8 cellular contexts compared by ENCODE assay signal in genomic region chr3:186425788-186426730, GRCh38.
DNase-seq lines count a peak whose midpoint lies in the region; ATAC-seq and TF ChIP-seq lines count a peak whose summit lies in the region.

No MANE protein-coding gene starts in this region.

- H3K4me2 ChIP-seq in fibroblast of lung (ENCODE audit: extremely low read depth, insufficient read depth, low read length), result no peak overlapping the region

- H3K79me2 ChIP-seq in fibroblast of lung (ENCODE audit: control insufficient read depth, insufficient read depth, low read length), result no peaks in the 10 kb centered on the region

- H3K9me3 Mint-ChIP-seq in stimulated activated memory B cell treated with anti-CD40 and anti-IgM and Interleukin-4, amounts not matched to agents 10 μg/mL and 1 μg/mL and 100 μg/mL, for 72 hours, result no peaks in the 10 kb centered on the region

- peaks cover 29% of the 10 kb centered on the region for H3K4me1 Mint-ChIP-seq in stimulated activated memory B cell treated with anti-CD40 and anti-IgM and Interleukin-4, amounts not matched to agents 10 μg/mL and 1 μg/mL and 100 μg/mL, for 72 hours

- H3K27ac Mint-ChIP-seq in stimulated activated memory B cell treated with anti-CD40 and anti-IgM and Interleukin-4, amounts not matched to agents 10 μg/mL and 1 μg/mL and 100 μg/mL, for 72 hours, result no peak overlapping the region

- no peak overlapping the region for H2AFZ ChIP-seq in fibroblast of lung (ENCODE audit: low read length)

- DNase-seq in NT2/D1 (ENCODE audit: low read depth, low spot score) (peak; percentile 30), fibroblast of lung (ENCODE audit: low read depth in 2 of 2) (peak; percentile 84 to 94)
- no peak for DNase-seq in central memory CD4-positive, alpha-beta T cell
- DNase-seq in stimulated activated CD4-positive, alpha-beta T cell treated with anti-CD3 and anti-CD28 coated beads, Interleukin-12 subunit alpha, Interleukin-12 subunit beta, amount 100 ng/mL, for 4 hours, result no peak
- DNase-seq in activated naive CD4-positive, alpha-beta T cell treated with Interleukin-2 at 50 U/mL for 16 hours, result no peak

- H3K4me1 ChIP-seq in NT2/D1 (ENCODE audit: insufficient read depth, insufficient read length), result peaks cover 7% of the 10 kb centered on the region
- H3K4me1 ChIP-seq in fibroblast of lung (ENCODE audit: control insufficient read depth, extremely low read depth, insufficient read depth, low read length), result peaks cover 19% of the 10 kb centered on the region

- no peaks in the 10 kb centered on the region for H3K36me3 ChIP-seq in NT2/D1 (ENCODE audit: insufficient read depth, insufficient read length, low read length)
- no peaks in the 10 kb centered on the region for H3K36me3 ChIP-seq in fibroblast of lung (ENCODE audit: control insufficient read depth, insufficient read depth, low read length)

- peak; percentile 65 to 66 for TF ChIP-seq CTCF in fibroblast of lung (conservative IDR thresholded peaks at IDR 0.05 in 1 of 2, IDR thresholded peaks at IDR 0.05 in 1 of 2; ENCODE audit: low read depth in 1 of 2, low read length in 2 of 2)

- H3K4me3 Mint-ChIP-seq in stimulated activated memory B cell treated with anti-CD40 and anti-IgM and Interleukin-4, amounts not matched to agents 10 μg/mL and 1 μg/mL and 100 μg/mL, for 72 hours, result peak overlapping the region; percentile 30

- peak overlapping the region; percentile 46 for H3K27ac ChIP-seq in fibroblast of lung (ENCODE audit: insufficient read depth, low read length)

- no peaks in the 10 kb centered on the region for H3K27me3 Mint-ChIP-seq in stimulated activated memory B cell treated with anti-CD40 and anti-IgM and Interleukin-4, amounts not matched to agents 10 μg/mL and 1 μg/mL and 100 μg/mL, for 72 hours

- H3K4me3 ChIP-seq in NT2/D1 (ENCODE audit: insufficient read length, low read depth) (no peak overlapping the region), fibroblast of lung (replicated peaks in 1 of 4; ENCODE audit: control extremely low read depth in 1 of 4, insufficient read depth in 1 of 4, low read depth in 3 of 4, low read length in 4 of 4) (no peak overlapping the region)

- H3K9me3 ChIP-seq in NT2/D1 (ENCODE audit: insufficient read depth, low read length) (no peaks in the 10 kb centered on the region), fibroblast of lung (ENCODE audit: control insufficient read depth, insufficient read depth, low read depth, low read length) (no peaks in the 10 kb centered on the region)

- no peak overlapping the region for H3K9ac ChIP-seq in NT2/D1 (ENCODE audit: insufficient read length, low read depth)
- no peak overlapping the region for H3K9ac ChIP-seq in fibroblast of lung (ENCODE audit: insufficient read depth, low read length)

- peak; percentile 54 for ATAC-seq in GM21529 (IDR thresholded peaks at IDR 0.05; ENCODE audit: unreplicated experiment)
- peak; percentile 61 for ATAC-seq in stimulated activated memory B cell treated with anti-CD40 and anti-IgM and Interleukin-4, amounts not matched to agents 10 μg/mL and 1 μg/mL and 100 μg/mL, for 72 hours
- no peak for ATAC-seq in GM21576 (IDR thresholded peaks at IDR 0.05; ENCODE audit: unreplicated experiment)

- H4K20me1 ChIP-seq in fibroblast of lung (ENCODE audit: control insufficient read depth, extremely low read depth, insufficient read depth, low read length), result no peaks in the 10 kb centered on the region

- no peaks in the 10 kb centered on the region for H3K36me3 Mint-ChIP-seq in stimulated activated memory B cell treated with anti-CD40 and anti-IgM and Interleukin-4, amounts not matched to agents 10 μg/mL and 1 μg/mL and 100 μg/mL, for 72 hours

- no peaks in the 10 kb centered on the region for H3K27me3 ChIP-seq in NT2/D1 (ENCODE audit: insufficient read depth, insufficient read length)
- no peaks in the 10 kb centered on the region for H3K27me3 ChIP-seq in fibroblast of lung (ENCODE audit: control insufficient read depth, insufficient read depth, low read length)

Comparison
In these comparisons a context has a peak if more than half of its experiments do, and no peak if none do; other contexts are left out.
1. DNase-seq: peak in NT2/D1 (single experiment) and fibroblast of lung (2 of 2); none in central memory CD4-positive, alpha-beta T cell (single experiment), stimulated activated CD4-positive, alpha-beta T cell treated with anti-CD3 and anti-CD28 coated beads, Interleukin-12 subunit alpha, Interleukin-12 subunit beta, amount 100 ng/mL, for 4 hours (single experiment) and activated naive CD4-positive, alpha-beta T cell treated with Interleukin-2 at 50 U/mL for 16 hours (single experiment).